Comparison of ENCODE assay signal across 29 cellular contexts in the genomic region with DNA sequence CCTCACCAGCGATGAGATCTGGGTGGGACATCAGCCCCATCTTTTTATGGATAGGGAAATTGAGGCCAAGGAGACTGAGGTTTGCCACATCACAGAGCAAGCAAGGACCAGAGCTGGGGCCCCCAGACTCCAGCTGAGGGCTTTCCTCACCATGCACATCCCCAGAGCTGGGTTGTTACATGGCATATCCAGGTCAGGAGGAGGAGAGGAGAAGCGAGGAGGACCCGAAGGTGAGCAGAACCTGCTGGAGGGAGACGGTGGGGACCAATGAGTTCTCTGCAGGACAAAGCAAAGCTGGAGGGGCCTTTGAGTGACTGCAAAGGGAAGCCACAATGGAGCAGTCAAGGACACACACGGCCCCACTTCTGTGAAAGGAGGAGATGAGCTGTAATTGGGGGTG.
"Had no signal": no experiment of that assay in that cellular context is flagged by ENCODE, and none has a peak within 500 bp of the region (broad histone marks: within the 10 kb centered on the region; RNA-seq: fewer than 3 reads in every experiment).

No MANE protein-coding gene starts in this region.

- FAIRE-seq: TTC549 had no signal

- H3K9me3 ChIP-seq: ascending aorta, SK-N-SH had no signal

- H3K36me3 ChIP-seq: ascending aorta, cardiac muscle cell, SJCRH30 had no signal

- H3K4me2 ChIP-seq: SK-N-SH had no signal

- H3K9ac ChIP-seq: SK-N-SH had no signal

- H3K27ac ChIP-seq: ascending aorta, cardiac muscle cell, SJCRH30 had no signal

- H3K4me1 ChIP-seq: ascending aorta, SJCRH30 had no signal

- H3K9me2 ChIP-seq: SK-N-SH had no signal

- DNase-seq: activated CD4-positive, alpha-beta memory T cell treated with anti-CD3 and anti-CD28 coated beads for 36 hours; activated CD4-positive, alpha-beta T cell treated with anti-CD3 and anti-CD28 coated beads for 36 hours; activated CD4-positive, alpha-beta T cell treated with anti-CD3 and anti-CD28 coated beads, Interleukin-2, amount 50 U/mL, for 1 hour; activated CD8-positive, alpha-beta memory T cell treated with anti-CD3 and anti-CD28 coated beads, Interleukin-2, amount 10 ng/mL, durations not matched to agents 7 days and 5 days; activated effector memory CD4-positive, alpha-beta T cell treated with anti-CD3 and anti-CD28 coated beads, Interleukin-2, amount 50 U/mL, for 16 hours; activated naive CD4-positive, alpha-beta T cell; activated naive CD4-positive, alpha-beta T cell treated with anti-CD3 and anti-CD28 coated beads, Interleukin-2, amount 50 U/mL, for 16 hours; activated naive CD8-positive, alpha-beta T cell treated with anti-CD3 and anti-CD28 coated beads for 36 hours; activated T-cell treated with anti-CD3 and anti-CD28 coated beads, Interleukin-2, amount 50 U/mL, for 1 hour; activated T-cell treated with anti-CD3 and anti-CD28 coated beads, Interleukin-2, amount 50 U/mL, for 72 hours; amygdala; KG1; MM.1S; MV-4-11; NCI-H1436 treated with DMSO at 0.1 percent for 48 hours; NCI-H2029; NCI-H526; NCI-H748 treated with DMSO at 0.1 percent for 48 hours; OCI-M1; SHP77; SJCRH30; SK-N-SH had no signal

- H3K4me3 ChIP-seq: ascending aorta, cardiac muscle cell, SJCRH30 had no signal

- ATAC-seq: activated CD4-positive, alpha-beta T cell treated with anti-CD3 and anti-CD28 coated beads for 36 hours; activated CD4-positive, CD25-positive, alpha-beta regulatory T cell treated with anti-CD3 and anti-CD28 coated beads, Interleukin-2, amount 50 U/mL, for 24 hours; activated CD8-positive, alpha-beta memory T cell treated with anti-CD3 and anti-CD28 coated beads, Interleukin-2, amount 10 ng/mL, durations not matched to agents 7 days and 5 days; activated T-cell treated with anti-CD3 and anti-CD28 coated beads, Interleukin-2, amount 50 U/mL, for 72 hours; activated T-helper 17 cell treated with anti-CD3 and anti-CD28 coated beads, Interleukin-2, amount 50 U/mL, for 72 hours; Panc1; WTC11 had no signal

- H3K27me3 ChIP-seq: ascending aorta, cardiac muscle cell had no signal
